In the genomic region with DNA sequence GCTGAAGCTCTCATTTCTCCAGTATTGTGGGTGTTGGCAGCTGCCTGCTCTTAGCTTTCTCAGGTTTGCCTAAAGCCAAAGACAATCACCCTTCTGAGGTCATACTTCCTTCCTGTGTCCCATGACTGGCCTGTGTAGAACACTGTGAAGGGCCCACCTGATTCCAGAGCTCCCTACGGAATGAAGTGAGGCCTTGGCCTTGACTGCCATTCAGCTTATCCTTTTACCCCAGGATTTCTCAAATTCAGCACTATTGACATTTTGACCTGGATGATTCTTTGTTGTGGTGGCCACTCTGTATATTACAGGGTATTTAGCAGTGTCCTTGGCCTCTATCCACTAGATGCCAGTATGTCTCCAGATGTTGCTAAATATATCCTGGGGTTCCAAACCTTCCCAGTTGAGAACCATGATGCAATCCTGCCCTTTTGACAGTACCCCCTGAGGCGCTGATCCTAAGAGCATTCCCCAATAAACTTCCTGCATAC, we compare ENCODE assay signal across 10 cellular contexts.
DNase-seq lines count a peak whose midpoint lies in the region; ATAC-seq and TF ChIP-seq lines count a peak whose summit lies in the region.
"Had no signal": no experiment of that assay in that cellular context is flagged by ENCODE, and none has a peak within 500 bp of the region (broad histone marks: within the 10 kb centered on the region; RNA-seq: fewer than 3 reads in every experiment).

No MANE protein-coding gene starts in this region.

- H3K36me3 Mint-ChIP-seq in CD8-positive, alpha-beta T cell: no peaks in the 10 kb centered on the region

- peaks cover 4% of the 10 kb centered on the region for H3K9me3 Mint-ChIP-seq in CD8-positive, alpha-beta T cell

- intact Hi-C loops in sciatic nerve (cut with DNase I): no loop called here
- intact Hi-C loops in CD8-positive, alpha-beta T cell (cut with DNase I, micrococcal nuclease): no loop called here

- H3K4me3 ChIP-seq in fibroblast of villous mesenchyme (ENCODE audit: low read depth, low read length): no peak overlapping the region
- H3K4me3 ChIP-seq in CD8-positive, alpha-beta T cell (ENCODE audit: low read depth, low read length): no peak overlapping the region

- CTCF ChIA-PET in CD8-positive, alpha-beta T cell (lab: Charles Lee): no interaction called here

- no peak overlapping the region for H3K27ac Mint-ChIP-seq in CD8-positive, alpha-beta T cell

- no peaks in the 10 kb centered on the region for H3K4me1 Mint-ChIP-seq in CD8-positive, alpha-beta T cell (ENCODE audit: low read depth)

- peak; percentile 50 for ATAC-seq in sciatic nerve
- ATAC-seq in CD8-positive, alpha-beta T cell: no peak
- ATAC-seq in HG03457 (IDR thresholded peaks at IDR 0.05; ENCODE audit: unreplicated experiment): no peak

- peak; percentile 19 for DNase-seq in DMS 273 (lab: John Stamatoyannopoulos, UW; ENCODE audit: unreplicated experiment)
- DNase-seq in DMS 273 treated with DMSO at 0.1 percent for 48 hours (lab: John Stamatoyannopoulos, UW): no peak
- DNase-seq in RPMI7951 (ENCODE audit: low read depth): peak; percentile 96
- DNase-seq in fibroblast of villous mesenchyme (ENCODE audit: low read depth): peak; percentile 70
- DNase-seq in sciatic nerve (ENCODE audit: low spot score): no peak
- DNase-seq in SKM-1 treated with dmso at 0.1 percent for 144 hours (lab: John Stamatoyannopoulos, UW; ENCODE audit: unreplicated experiment): no peak
- DNase-seq in CD8-positive, alpha-beta T cell: no peak
- DNase-seq: stimulated activated naive CD4-positive, alpha-beta T cell treated with Interleukin-2 at 50 U/mL for 16 hours; T-helper 1 cell had no signal

- H3K4me1 ChIP-seq in CD8-positive, alpha-beta T cell (ENCODE audit: insufficient read depth, low read length): no peaks in the 10 kb centered on the region

- H3K36me3 ChIP-seq in CD8-positive, alpha-beta T cell (ENCODE audit: insufficient read depth, low read length): no peaks in the 10 kb centered on the region

- H3K27ac ChIP-seq in CD8-positive, alpha-beta T cell (ENCODE audit: low read depth, low read length): no peak overlapping the region

- POLR2A ChIA-PET in CD8-positive, alpha-beta T cell (lab: Charles Lee): no interaction called here

- H3K9me3 ChIP-seq in CD8-positive, alpha-beta T cell (ENCODE audit: low read length): no peaks in the 10 kb centered on the region

- no peak overlapping the region for H3K4me3 Mint-ChIP-seq in CD8-positive, alpha-beta T cell

- H3K27me3 Mint-ChIP-seq in CD8-positive, alpha-beta T cell (ENCODE audit: low read depth): peaks cover 3% of the 10 kb centered on the region

- no peaks in the 10 kb centered on the region for H3K27me3 ChIP-seq in CD8-positive, alpha-beta T cell (ENCODE audit: insufficient read depth, low read length)

- TF ChIP-seq CTCF in fibroblast of villous mesenchyme (IDR thresholded peaks at IDR 0.05; ENCODE audit: insufficient read depth, low read depth, low read length): peak; percentile 52
- TF ChIP-seq CTCF in CD8-positive, alpha-beta T cell (IDR thresholded peaks at IDR 0.05): no peak

Comparison
In these comparisons a context has a peak if more than half of its experiments do, and no peak if none do; other contexts are left out.
1. DNase-seq: peak in DMS 273 (single experiment), RPMI7951 (single experiment) and fibroblast of villous mesenchyme (single experiment); none in DMS 273 treated with DMSO at 0.1 percent for 48 hours (single experiment), sciatic nerve (single experiment), SKM-1 treated with dmso at 0.1 percent for 144 hours (single experiment) and CD8-positive, alpha-beta T cell (0 of 7).